Comparison of ENCODE assay signal across 1 cellular context in genomic region chr12:130956009-130956408, GRCh38.
A peak's percentile ranks its signal among the peaks of the same experiment; 100 is the strongest.
TF ChIP-seq lines count a peak whose summit lies in the region.

No MANE protein-coding gene starts in this region.

TF ChIP-seq in K562, 482 proteins besides CTCF, POLR2A, EP300 and RAD21:
- no peak for TF ChIP-seq FOXA1 (IDR thresholded peaks at IDR 0.05; ENCODE audit: borderline replicate concordance)
- TF ChIP-seq E2F1 (CRISPR knock-in tag; IDR thresholded peaks at IDR 0.05): no peak
- no peak for TF ChIP-seq KLF10 (CRISPR knock-in tag; IDR thresholded peaks at IDR 0.05)
- TF ChIP-seq RBFOX2 (IDR thresholded peaks at IDR 0.05; ENCODE audit: low read depth, low read length): 0 out of 2 replicates have a peak, but pooled peaks have one; percentile 21
- no peak for TF ChIP-seq SMARCA4 (IDR thresholded peaks at IDR 0.05)
